ENCODE assay signal across 8 cellular contexts in genomic region chr18:77207540-77207939, GRCh38. TPM values are rescaled to one million over a fixed set of nuclear protein-coding genes. Genes with fewer than 3 reads are reported as not detected.
DNase-seq lines count a peak whose midpoint lies in the region; ATAC-seq and TF ChIP-seq lines count a peak whose summit lies in the region.

No MANE protein-coding gene starts in this region.

- intact Hi-C loops in naive thymus-derived CD4-positive, alpha-beta T cell (cut with micrococcal nuclease): loop anchor here in 1 of 2 donors (1.0 to 5.0 kb wide), 6 partner anchors 67 to 715 kb away; no protein-coding TSS in a partner anchor
- intact Hi-C loops in upper lobe of right lung (cut with DNase I): no loop called here

- H3K36me3 Mint-ChIP-seq in activated CD4-positive, alpha-beta memory T cell treated with anti-CD3 and anti-CD28 coated beads, Interleukin-2, amount 10 ng/mL, durations not matched to agents 7 days and 5 days (ENCODE audit: low read depth): no peaks in the 10 kb centered on the region
- H3K36me3 Mint-ChIP-seq in naive thymus-derived CD4-positive, alpha-beta T cell: peaks cover 0 to 3% (median 0%) of the 10 kb centered on the region in 5 donors

- peaks cover 49% of the 10 kb centered on the region for H3K4me1 Mint-ChIP-seq in activated CD4-positive, alpha-beta memory T cell treated with anti-CD3 and anti-CD28 coated beads, Interleukin-2, amount 10 ng/mL, durations not matched to agents 7 days and 5 days
- peaks cover 24 to 55% (median 47%) of the 10 kb centered on the region in 7 donors for H3K4me1 Mint-ChIP-seq in naive thymus-derived CD4-positive, alpha-beta T cell

- no peaks in the 10 kb centered on the region for H3K9me3 Mint-ChIP-seq in activated CD4-positive, alpha-beta memory T cell treated with anti-CD3 and anti-CD28 coated beads, Interleukin-2, amount 10 ng/mL, durations not matched to agents 7 days and 5 days
- H3K9me3 Mint-ChIP-seq in naive thymus-derived CD4-positive, alpha-beta T cell: peaks cover 0 to 1% (median 0%) of the 10 kb centered on the region in 11 donors

- peak overlapping the region; percentile 2 for H3K27ac Mint-ChIP-seq in activated CD4-positive, alpha-beta memory T cell treated with anti-CD3 and anti-CD28 coated beads, Interleukin-2, amount 10 ng/mL, durations not matched to agents 7 days and 5 days
- peak overlapping the region; percentile 37 to 99 (median 70) for H3K27ac Mint-ChIP-seq in naive thymus-derived CD4-positive, alpha-beta T cell

- H3K9me3 ChIP-seq in HEK293 (ENCODE audit: control insufficient read depth, insufficient read depth, low read depth, low read length) (no peaks in the 10 kb centered on the region), upper lobe of right lung (no peaks in the 10 kb centered on the region)
- no peaks in the 10 kb centered on the region for H3K9me3 ChIP-seq in naive thymus-derived CD4-positive, alpha-beta T cell (ENCODE audit: control insufficient read depth in 2 of 3, low read length in 3 of 3)

- CTCF ChIA-PET in HEK293 (lab: Yijun Ruan, JAX): interaction anchor here (0.6 to 2.3 kb wide), 10 partner anchors 10 to 406 kb away, joined by 3 to 14 read pairs (median 4); no protein-coding TSS in a partner anchor
- CTCF ChIA-PET in activated CD4-positive, alpha-beta memory T cell treated with anti-CD3 and anti-CD28 coated beads, Interleukin-2, amount 10 ng/mL, durations not matched to agents 7 days and 5 days (lab: Charles Lee): interaction anchor here (0.6 to 1.1 kb wide), 3 partner anchors 12 to 470 kb away, joined by 3 read pairs; no protein-coding TSS in a partner anchor
- CTCF ChIA-PET in naive thymus-derived CD4-positive, alpha-beta T cell (lab: Charles Lee): interaction anchor here (0.6 to 1.4 kb wide), 4 partner anchors 15 to 1213 kb away, joined by 3 to 5 read pairs (median 3); no protein-coding TSS in a partner anchor

- H3K4me3 ChIP-seq in HEK293 (ENCODE audit: low read depth, low read length) (no peak overlapping the region), upper lobe of right lung (peak overlapping the region; percentile 1)
- no peak overlapping the region for H3K4me3 ChIP-seq in naive thymus-derived CD4-positive, alpha-beta T cell (ENCODE audit: low read length)

- peak overlapping the region; percentile 31 for H3K4me3 Mint-ChIP-seq in activated CD4-positive, alpha-beta memory T cell treated with anti-CD3 and anti-CD28 coated beads, Interleukin-2, amount 10 ng/mL, durations not matched to agents 7 days and 5 days
- H3K4me3 Mint-ChIP-seq in naive thymus-derived CD4-positive, alpha-beta T cell: peak overlapping the region; percentile 54 to 99 (median 72)

- H3K4me1 ChIP-seq in HEK293 (ENCODE audit: control insufficient read depth, insufficient read depth, low read length): no peaks in the 10 kb centered on the region
- H3K4me1 ChIP-seq in naive thymus-derived CD4-positive, alpha-beta T cell (ENCODE audit: control insufficient read depth in 2 of 2, insufficient read depth in 2 of 2, low read length in 2 of 2): peaks cover 23 to 33% of the 10 kb centered on the region in 2 donors
- H3K4me1 ChIP-seq in upper lobe of right lung: peaks cover 33% of the 10 kb centered on the region

- DNase-seq in GDM1 (lab: John Stamatoyannopoulos, UW) (peak; percentile 16), NCI-H226 (peak; percentile 19), erythroblast (lab: John Stamatoyannopoulos, UW) (peak; percentile 24 to 31), upper lobe of right lung (peak; percentile 83)
- DNase-seq in activated CD4-positive, alpha-beta memory T cell treated with anti-CD3 and anti-CD28 coated beads, Interleukin-2, amount 10 ng/mL, durations not matched to agents 7 days and 5 days: peak; percentile 62
- peak in 7 of 9 donors; percentile 53 to 74 (median 62) for DNase-seq in naive thymus-derived CD4-positive, alpha-beta T cell

- POLR2A ChIA-PET in HEK293 (lab: Yijun Ruan, JAX): no interaction called here
- POLR2A ChIA-PET in activated CD4-positive, alpha-beta memory T cell treated with anti-CD3 and anti-CD28 coated beads, Interleukin-2, amount 10 ng/mL, durations not matched to agents 7 days and 5 days (lab: Charles Lee): no interaction called here
- POLR2A ChIA-PET in naive thymus-derived CD4-positive, alpha-beta T cell (lab: Charles Lee): interaction anchor here (1.0 kb wide), 1 partner anchor 75 kb away, joined by 3 read pairs; the partner anchor contains the start of gene MBP

- H3K27ac ChIP-seq in HEK293 (ENCODE audit: extremely low read depth, low read depth, low read length): no peak overlapping the region
- no peak overlapping the region for H3K27ac ChIP-seq in naive thymus-derived CD4-positive, alpha-beta T cell (ENCODE audit: low read depth, low read length)
- peak overlapping the region; percentile 71 for H3K27ac ChIP-seq in upper lobe of right lung

- no peaks in the 10 kb centered on the region for H3K27me3 ChIP-seq in naive thymus-derived CD4-positive, alpha-beta T cell (ENCODE audit: control insufficient read depth in 2 of 2, insufficient read depth in 2 of 2, low read length in 2 of 2)
- H3K27me3 ChIP-seq in upper lobe of right lung: no peaks in the 10 kb centered on the region

- H3K36me3 ChIP-seq in HEK293 (ENCODE audit: control insufficient read depth in 2 of 2, insufficient read depth in 1 of 2, low read length in 2 of 2): no peaks in the 10 kb centered on the region
- H3K36me3 ChIP-seq in naive thymus-derived CD4-positive, alpha-beta T cell (ENCODE audit: control insufficient read depth in 2 of 3, insufficient read depth in 3 of 3, low read length in 3 of 3): no peaks in the 10 kb centered on the region
- H3K36me3 ChIP-seq in upper lobe of right lung: no peaks in the 10 kb centered on the region

- no peak for TF ChIP-seq POLR2A in erythroblast (IDR thresholded peaks at IDR 0.05; ENCODE audit: low read length)

- peak; percentile 91 for ATAC-seq in naive thymus-derived CD4-positive, alpha-beta T cell
- peak; percentile 87 for ATAC-seq in upper lobe of right lung
- ATAC-seq in GM18517 (IDR thresholded peaks at IDR 0.05; ENCODE audit: unreplicated experiment): no peak

- TF ChIP-seq CTCF in HEK293 (tag by site-specific recombination; IDR thresholded peaks at IDR 0.05) (peak; percentile 56; the same call in 1 of the 2 replicates), upper lobe of right lung (IDR thresholded peaks at IDR 0.05) (peak; percentile 74)

- no peaks in the 10 kb centered on the region for H3K27me3 Mint-ChIP-seq in activated CD4-positive, alpha-beta memory T cell treated with anti-CD3 and anti-CD28 coated beads, Interleukin-2, amount 10 ng/mL, durations not matched to agents 7 days and 5 days
- peaks cover 0 to 9% (median 0%) of the 10 kb centered on the region in 5 donors for H3K27me3 Mint-ChIP-seq in naive thymus-derived CD4-positive, alpha-beta T cell

TF ChIP-seq in HEK293, 187 proteins besides CTCF, POLR2A, EP300 and RAD21 (continues in another document):
- TF ChIP-seq GFI1B (tag by site-specific recombination; IDR thresholded peaks at IDR 0.05): no peak
- no peak for TF ChIP-seq AEBP2 (tag by site-specific recombination; IDR thresholded peaks at IDR 0.05; ENCODE audit: borderline replicate concordance)
- no peak for TF ChIP-seq ZNF26 (tag by site-specific recombination; IDR thresholded peaks at IDR 0.05)
- TF ChIP-seq PRDM4 (tag by site-specific recombination; IDR thresholded peaks at IDR 0.05): no peak
- no peak for TF ChIP-seq ZNF404 (tag by site-specific recombination; IDR thresholded peaks at IDR 0.05)

RNA-seq across cellular contexts. Expression of gene GALR1, which starts 42.1 kb away (rescaled TPM):
- total RNA-seq in activated CD4-positive, alpha-beta memory T cell treated with anti-CD3 and anti-CD28 coated beads, Interleukin-2, amount 10 ng/mL, durations not matched to agents 7 days and 5 days: not detected
- total RNA-seq in naive thymus-derived CD4-positive, alpha-beta T cell: not detected
- polyA plus RNA-seq in naive thymus-derived CD4-positive, alpha-beta T cell: not detected
- 0.06 TPM for total RNA-seq in upper lobe of right lung

Comparison
In these comparisons a context has a peak if more than half of its experiments do, and no peak if none do; other contexts are left out.
1. DNase-seq: peak in every context shown above with its lines; median percentile 83 in upper lobe of right lung; 62 in activated CD4-positive, alpha-beta memory T cell treated with anti-CD3 and anti-CD28 coated beads, Interleukin-2, amount 10 ng/mL, durations not matched to agents 7 days and 5 days; 62 in naive thymus-derived CD4-positive, alpha-beta T cell; 28 in erythroblast; 19 in NCI-H226; 16 in GDM1.